In genomic region chr6:128519132-128519930, GRCh38 we compare ENCODE assay signal across 7 cellular contexts.
DNase-seq lines count a peak whose midpoint lies in the region; ATAC-seq and TF ChIP-seq lines count a peak whose summit lies in the region.

No MANE protein-coding gene starts in this region.

- in situ Hi-C loops in KBM-7 (cut with MboI; ENCODE audit: low pct_unique_long_range_greater_than_20kb, low sequenced_read_pairs) = no loop called here

- TF ChIP-seq CTCF in choroid plexus epithelial cell (conservative IDR thresholded peaks at IDR 0.05; ENCODE audit: low read depth, low read length) = peak; percentile 44

- DNase-seq in KBM-7 (peak; percentile 53), UCSD-AML1 (lab: John Stamatoyannopoulos, UW; ENCODE audit: unreplicated experiment) (peak; percentile 38), choroid plexus epithelial cell (ENCODE audit: low read depth) (peak; percentile 63)
- peak; percentile 34 to 38 for DNase-seq in stimulated activated CD4-positive, alpha-beta T cell treated with anti-CD3 and anti-CD28 coated beads, Interleukin-2, amount 100 ng/mL, for 24 hours

- H3K27me3 ChIP-seq in layer of hippocampus (ENCODE audit: control insufficient read depth, insufficient read depth, low read length) = no peaks in the 10 kb centered on the region

- H3K27ac ChIP-seq in layer of hippocampus (ENCODE audit: low read depth, low read length) = peak overlapping the region; percentile 93

- H3K4me3 ChIP-seq in choroid plexus epithelial cell (ENCODE audit: low read depth, low read length) = peak overlapping the region; percentile 76

- ATAC-seq in GM18870 (IDR thresholded peaks at IDR 0.05; ENCODE audit: unreplicated experiment) (peak; percentile 25), GM21576 (IDR thresholded peaks at IDR 0.05; ENCODE audit: unreplicated experiment) (no peak)
